Comparison of ENCODE assay signal across 19 cellular contexts in the genomic region with DNA sequence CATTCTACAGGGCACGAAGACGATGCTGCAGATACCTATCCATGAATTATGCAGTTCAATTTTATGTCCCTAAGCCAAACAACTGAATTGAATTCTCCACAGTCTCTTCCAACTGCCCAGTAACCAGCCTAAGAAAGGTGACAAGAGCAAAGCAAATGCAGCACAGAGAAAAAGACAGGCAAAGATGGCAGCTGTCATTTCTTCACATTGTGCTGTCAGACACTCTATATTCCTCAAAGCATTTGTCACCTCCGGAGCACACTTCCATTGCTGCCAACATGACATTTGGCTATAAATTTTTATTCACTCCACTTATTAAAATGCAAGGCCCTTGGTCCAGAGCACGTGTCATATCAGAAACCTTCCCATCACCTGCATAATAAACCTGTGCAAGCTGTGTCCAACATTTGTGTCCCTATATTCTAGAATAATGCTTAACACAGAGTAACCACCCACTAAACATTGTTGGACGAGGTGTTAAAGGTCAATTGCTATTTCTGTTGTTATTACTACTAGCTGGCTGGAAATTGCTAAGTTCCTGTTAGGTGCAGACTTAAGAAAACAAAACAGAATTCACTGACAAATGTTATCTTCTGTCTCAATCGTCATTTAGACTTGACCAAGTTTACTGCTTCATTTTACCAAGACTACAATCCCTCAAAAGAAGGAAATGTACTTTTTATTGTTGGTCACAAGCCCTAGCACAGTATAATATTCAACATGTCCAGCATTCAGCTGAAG.
A peak's percentile ranks its signal among the peaks of the same experiment; 100 is the strongest.
DNase-seq lines count a peak whose midpoint lies in the region; ATAC-seq, FAIRE-seq and TF ChIP-seq lines count a peak whose summit lies in the region.
"Had no signal": no experiment of that assay in that cellular context is flagged by ENCODE, and none has a peak within 500 bp of the region (broad histone marks: within the 10 kb centered on the region; RNA-seq: fewer than 3 reads in every experiment).

No MANE protein-coding gene starts in this region.

- H3K4me3 Mint-ChIP-seq in astrocyte (ENCODE audit: unreplicated experiment) = no peak overlapping the region

- peaks cover 42% of the 10 kb centered on the region for H3K4me1 ChIP-seq in astrocyte (ENCODE audit: insufficient read depth, low read length)
- peaks cover 13 to 94% (median 79%) of the 10 kb centered on the region in 9 donors for H3K4me1 ChIP-seq in heart right ventricle
- H3K4me1 ChIP-seq in mucosa of rectum (ENCODE audit: control insufficient read depth in 2 of 2, insufficient read depth in 2 of 2, low read length in 2 of 2) = peaks cover 20 to 33% of the 10 kb centered on the region in 2 donors
- H3K4me1 ChIP-seq in transverse colon = peaks cover 20 to 64% (median 35%) of the 10 kb centered on the region in 4 donors

- H3K27me3 ChIP-seq in astrocyte (ENCODE audit: insufficient read depth, low read length) (no peaks in the 10 kb centered on the region), heart right ventricle (no peaks in the 10 kb centered on the region), mucosa of rectum (ENCODE audit: control insufficient read depth in 2 of 2, insufficient read depth in 2 of 2, low read length in 2 of 2) (no peaks in the 10 kb centered on the region), transverse colon (no peaks in the 10 kb centered on the region)
- H3K27me3 ChIP-seq: BLaER1 had no signal

- H3K4me3 ChIP-seq in astrocyte (ENCODE audit: insufficient read depth, low read depth, low read length) = no peak overlapping the region
- H3K4me3 ChIP-seq in heart right ventricle = no peak overlapping the region
- H3K4me3 ChIP-seq in mucosa of rectum (ENCODE audit: low read length in 2 of 2) = peak overlapping the region; percentile 8 to 26
- no peak overlapping the region for H3K4me3 ChIP-seq in transverse colon
- H3K4me3 ChIP-seq: BLaER1, K562 had no signal

- no peak for TF ChIP-seq POLR2A in transverse colon (IDR thresholded peaks at IDR 0.05)

- H3K36me3 Mint-ChIP-seq in astrocyte (ENCODE audit: low read depth, unreplicated experiment) = no peaks in the 10 kb centered on the region

- no peaks in the 10 kb centered on the region for H3K27me3 Mint-ChIP-seq in astrocyte (ENCODE audit: low read depth, unreplicated experiment)

- 42 to 45% methylated on average over 6 of the region's 6 CpGs for WGBS in heart right ventricle, 2 donors
- WGBS in transverse colon (ENCODE audit: low coverage in 1 of 2), 2 donors = 26 to 34% methylated on average over 5 to 6 of the region's 6 CpGs

- peaks cover 46% of the 10 kb centered on the region for H3K4me1 Mint-ChIP-seq in astrocyte (ENCODE audit: low read depth, unreplicated experiment)

- H3K27ac ChIP-seq in astrocyte (ENCODE audit: low read depth, low read length) = no peak overlapping the region
- peak overlapping the region in 9 of 10 donors; percentile 2 to 88 (median 68) for H3K27ac ChIP-seq in heart right ventricle
- peak overlapping the region; percentile 49 to 56 for H3K27ac ChIP-seq in mucosa of rectum (ENCODE audit: low read depth in 2 of 2, low read length in 2 of 2)
- H3K27ac ChIP-seq in transverse colon = peak overlapping the region; percentile 58 to 64 (median 62)
- H3K27ac ChIP-seq: BLaER1 had no signal

- intact Hi-C loops in heart right ventricle (cut with DNase I) (no loop called here), transverse colon (cut with DNase I; ENCODE audit: low total_unique reads) (no loop called here)

- ATAC-seq in heart right ventricle (peak; percentile 6 to 81 (median 56)), omental fat pad (ENCODE audit: low FRiP score) (no peak)
- ATAC-seq: K562 had no signal

- no peak for TF ChIP-seq CTCF in astrocyte (IDR thresholded peaks at IDR 0.05; ENCODE audit: insufficient read depth, low read depth, low read length)
- TF ChIP-seq CTCF in heart right ventricle (IDR thresholded peaks at IDR 0.05) = no peak
- TF ChIP-seq CTCF in transverse colon (IDR thresholded peaks at IDR 0.05) = no peak
- no peak for TF ChIP-seq CTCF in omental fat pad (IDR thresholded peaks at IDR 0.05)

- no peak overlapping the region for H2AFZ ChIP-seq in astrocyte (ENCODE audit: low read depth, low read length)

- no peak overlapping the region for H3K27ac Mint-ChIP-seq in astrocyte (ENCODE audit: unreplicated experiment)

- peaks cover 6% of the 10 kb centered on the region for H3K79me2 ChIP-seq in astrocyte (ENCODE audit: insufficient read depth, low read length)

- DNase-seq in astrocyte (ENCODE audit: low read depth) (no peak), heart right ventricle (no peak), transverse colon (no peak), omental fat pad (ENCODE audit: low spot score) (no peak), GOT3 (lab: John Stamatoyannopoulos, UW) (no peak)
- DNase-seq in activated CD4-positive, alpha-beta T cell treated with anti-CD3 and anti-CD28 coated beads for 1 hour = no peak
- DNase-seq: activated CD4-positive, CD25-positive, alpha-beta regulatory T cell treated with anti-CD3 and anti-CD28 coated beads, Interleukin-2, amount 50 U/mL, for 72 hours; activated CD8-positive, alpha-beta memory T cell treated with anti-CD3 and anti-CD28 coated beads, Interleukin-2, amount 50 U/mL, for 4 hours; activated naive CD4-positive, alpha-beta T cell treated with Interleukin-2 at 50 U/mL for 16 hours; DMS153; effector CD8-positive, alpha-beta T cell; NCI-H1048; NCI-H446; SIG-M5; stimulated activated CD4-positive, alpha-beta T cell treated with anti-CD3 and anti-CD28 coated beads, Interleukin-15, amount 100 ng/mL, for 24 hours; T-helper 2 cell had no signal

- no peak overlapping the region for H3K9ac ChIP-seq in astrocyte (ENCODE audit: low read length)
- peak overlapping the region in 1 of 2 donors; percentile 43 for H3K9ac ChIP-seq in mucosa of rectum (ENCODE audit: low read depth in 1 of 2, low read length in 2 of 2)
- H3K9ac ChIP-seq: BLaER1 had no signal

- FAIRE-seq in astrocyte (lab: Jason Lieb, UNC) = peak; percentile 45
- FAIRE-seq: K562 had no signal

- H3K36me3 ChIP-seq in astrocyte (ENCODE audit: insufficient read depth, low read length) (no peaks in the 10 kb centered on the region), heart right ventricle (no peaks in the 10 kb centered on the region), mucosa of rectum (ENCODE audit: control insufficient read depth in 2 of 2, insufficient read depth in 2 of 2, low read length in 2 of 2) (no peaks in the 10 kb centered on the region), transverse colon (no peaks in the 10 kb centered on the region)
- H3K36me3 ChIP-seq: BLaER1 had no signal

- H3K9me3 ChIP-seq in astrocyte (ENCODE audit: insufficient read depth, low read depth, low read length) (no peaks in the 10 kb centered on the region), heart right ventricle (no peaks in the 10 kb centered on the region), mucosa of rectum (ENCODE audit: control insufficient read depth in 2 of 2, low read length in 2 of 2) (no peaks in the 10 kb centered on the region), transverse colon (no peaks in the 10 kb centered on the region)
- H3K9me3 ChIP-seq: BLaER1 had no signal

- no peaks in the 10 kb centered on the region for H4K20me1 ChIP-seq in astrocyte (ENCODE audit: insufficient read depth, low read length)

- no peaks in the 10 kb centered on the region for H3K9me3 Mint-ChIP-seq in astrocyte (ENCODE audit: unreplicated experiment)

- H3K4me2 ChIP-seq in astrocyte (ENCODE audit: low read length) = no peak overlapping the region
- H3K4me2 ChIP-seq: BLaER1 had no signal

- in situ Hi-C loops in transverse colon (cut with MboI; ENCODE audit: low pct_ligation_motif_present in 1 of 4, low pct_unique_long_range_greater_than_20kb in 1 of 4, low sequenced_read_pairs in 3 of 4) = no loop called here

- TF ChIP-seq EP300 in transverse colon (IDR thresholded peaks at IDR 0.05; ENCODE audit: low read depth) = no peak

Comparison
In these comparisons a context has a peak if more than half of its experiments do, and no peak if none do; other contexts are left out.
1. H3K4me3 ChIP-seq: peak in mucosa of rectum (2 of 2); none in astrocyte (single experiment), heart right ventricle (0 of 10) and transverse colon (0 of 4).